In genomic region chr14:92515510-92516343, GRCh38 we compare ENCODE assay signal across 11 cellular contexts. TPM values are rescaled to one million over a fixed set of nuclear protein-coding genes. Genes with fewer than 3 reads are reported as not detected.
DNase-seq lines count a peak whose midpoint lies in the region; ATAC-seq and TF ChIP-seq lines count a peak whose summit lies in the region.
"Had no signal": no experiment of that assay in that cellular context is flagged by ENCODE, and none has a peak within 500 bp of the region (broad histone marks: within the 10 kb centered on the region; RNA-seq: fewer than 3 reads in every experiment).

No MANE protein-coding gene starts in this region.

- H3K9me3 Mint-ChIP-seq in activated T-cell treated with anti-CD3 and anti-CD28 coated beads, Interleukin-2, amount 50 U/mL, for 4 hours = no peaks in the 10 kb centered on the region
- H3K9me3 Mint-ChIP-seq in T-cell = peaks cover 0 to under 1% (median 0%) of the 10 kb centered on the region in 3 donors
- H3K9me3 Mint-ChIP-seq: WTC11 had no signal

- H3K36me3 ChIP-seq in lower lobe of right lung = no peaks in the 10 kb centered on the region

- CTCF ChIA-PET in T-cell (lab: Charles Lee) = interaction anchor here in 1 of 2 donors (0.6 kb wide), 1 partner anchor 102 kb away, joined by 3 read pairs; no protein-coding TSS in a partner anchor

- no peaks in the 10 kb centered on the region for H3K9me3 ChIP-seq in lower lobe of right lung

- intact Hi-C loops in lower lobe of right lung (cut with DNase I) = no loop called here

- H3K4me1 Mint-ChIP-seq in activated T-cell treated with anti-CD3 and anti-CD28 coated beads, Interleukin-2, amount 50 U/mL, for 4 hours (ENCODE audit: low read depth) = peaks cover 43% of the 10 kb centered on the region
- H3K4me1 Mint-ChIP-seq in T-cell = peaks cover 52 to 56% (median 53%) of the 10 kb centered on the region in 3 donors

- peaks cover 5% of the 10 kb centered on the region for H3K27me3 Mint-ChIP-seq in activated T-cell treated with anti-CD3 and anti-CD28 coated beads, Interleukin-2, amount 50 U/mL, for 4 hours (ENCODE audit: low read depth)
- H3K27me3 Mint-ChIP-seq in T-cell = no peaks in the 10 kb centered on the region

- H3K27me3 ChIP-seq in lower lobe of right lung (ENCODE audit: low read depth) = no peaks in the 10 kb centered on the region
- H3K27me3 ChIP-seq: foreskin keratinocyte had no signal

- H3K4me3 Mint-ChIP-seq in activated T-cell treated with anti-CD3 and anti-CD28 coated beads, Interleukin-2, amount 50 U/mL, for 4 hours = peak overlapping the region; percentile 81
- peak overlapping the region; percentile 68 to 78 (median 74) for H3K4me3 Mint-ChIP-seq in T-cell

- ATAC-seq in activated T-cell treated with anti-CD3 and anti-CD28 coated beads, Interleukin-2, amount 50 U/mL, for 4 hours = no peak
- ATAC-seq in T-cell (replicated peaks in 1 of 4) (peak in 1 of 4 experiments; percentile 14), lower lobe of right lung (no peak)
- ATAC-seq: foreskin keratinocyte had no signal

- no peak for DNase-seq in activated T-cell treated with anti-CD3 and anti-CD28 coated beads, Interleukin-2, amount 50 U/mL, for 4 hours
- no peak for DNase-seq in activated T-cell treated with anti-CD3 and anti-CD28 coated beads, Interleukin-2, amount 50 U/mL, for 1 hour
- DNase-seq in T-cell (no peak), lower lobe of right lung (no peak), substantia nigra (lab: John Stamatoyannopoulos, UW) (peak in 1 of 49 donors; percentile 24), nucleus accumbens (lab: John Stamatoyannopoulos, UW) (no peak)
- no peak for DNase-seq in activated CD4-positive, CD25-positive, alpha-beta regulatory T cell treated with anti-CD3 and anti-CD28 coated beads, Interleukin-2, amount 50 U/mL, for 72 hours
- DNase-seq in stimulated activated CD4-positive, alpha-beta T cell treated with anti-CD3 and anti-CD28 coated beads, Interleukin-2, amount 100 ng/mL, for 48 hours = no peak
- DNase-seq: stimulated activated CD4-positive, alpha-beta T cell treated with anti-CD3 and anti-CD28 coated beads, Interleukin-4, amount 100 ng/mL, for 4 hours had no signal

- peaks cover 71% of the 10 kb centered on the region for H3K4me1 ChIP-seq in lower lobe of right lung

- H3K27ac ChIP-seq in lower lobe of right lung (peak overlapping the region; percentile 94), substantia nigra (ENCODE audit: low read depth, low read length, poor library complexity, severe bottlenecking) (peak overlapping the region; percentile 30)
- H3K27ac ChIP-seq: foreskin keratinocyte had no signal

- peaks cover under 1% of the 10 kb centered on the region for H3K36me3 Mint-ChIP-seq in activated T-cell treated with anti-CD3 and anti-CD28 coated beads, Interleukin-2, amount 50 U/mL, for 4 hours (ENCODE audit: insufficient read depth)
- peaks cover under 1% of the 10 kb centered on the region for H3K36me3 Mint-ChIP-seq in T-cell
- H3K36me3 Mint-ChIP-seq: WTC11 had no signal

- POLR2A ChIA-PET in T-cell (lab: Charles Lee) = no interaction called here

- H3K27ac Mint-ChIP-seq in T-cell = peak overlapping the region; percentile 47 to 86
- H3K27ac Mint-ChIP-seq: WTC11 had no signal

- TF ChIP-seq CTCF in lower lobe of right lung (IDR thresholded peaks at IDR 0.05) = no peak

- H3K4me3 ChIP-seq in lower lobe of right lung = peak overlapping the region; percentile 76

RNA-seq across cellular contexts. Expression of gene RIN3, which starts 2.1 kb away (rescaled TPM):
- total RNA-seq in activated T-cell treated with anti-CD3 and anti-CD28 coated beads, Interleukin-2, amount 50 U/mL, for 4 hours = 10 to 100 TPM; 14.2 to 24.3 (median 18.5) TPM
- total RNA-seq in T-cell (100 to 1,000 TPM in 2 of 5 donors, 10 to 100 TPM in 3; 89.9 to 107 (median 97.0) TPM), lower lobe of right lung (70.6 TPM)
